In the genomic region with DNA sequence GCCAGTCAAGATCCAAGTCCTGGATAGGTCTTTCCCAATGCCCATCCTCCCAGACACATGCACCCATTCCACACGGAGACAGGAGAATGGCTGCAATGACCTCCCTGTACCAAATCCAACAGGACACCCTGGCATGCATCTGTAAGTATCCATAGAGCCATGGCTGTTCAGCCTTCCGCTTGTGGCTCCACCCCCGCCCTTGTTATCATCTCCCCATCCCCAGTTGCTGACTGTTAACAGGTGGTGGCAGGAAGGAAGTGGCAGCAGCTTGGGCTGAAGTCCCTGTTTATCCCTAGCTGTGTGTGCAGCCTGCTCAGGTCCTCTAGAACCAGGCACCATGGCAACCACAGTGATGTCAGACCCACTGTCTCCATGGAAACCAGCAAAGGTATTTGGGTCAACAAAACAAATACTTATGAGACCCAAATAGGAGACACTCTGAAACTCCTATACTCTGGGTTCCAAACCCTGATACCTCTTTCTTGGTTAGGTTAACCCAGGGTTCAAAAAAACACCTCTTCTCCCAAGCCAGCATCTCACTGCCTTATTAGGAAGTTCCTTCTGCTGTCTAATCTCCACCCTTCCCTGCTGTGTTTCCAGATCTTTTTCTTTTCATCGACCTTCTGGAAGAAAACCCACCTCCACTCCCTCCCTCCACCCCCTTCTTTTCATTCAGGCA, we compare ENCODE assay signal across 1 cellular context.
A peak's percentile ranks its signal among the peaks of the same experiment; 100 is the strongest.
TF ChIP-seq lines count a peak whose summit lies in the region.

No MANE protein-coding gene starts in this region.

TF ChIP-seq in K562, 482 proteins besides CTCF, POLR2A, EP300 and RAD21 (continued from another document and continues in another):
- TF ChIP-seq CBX2 (IDR thresholded peaks at IDR 0.05; ENCODE audit: insufficient read depth, low read length, poor library complexity, severe bottlenecking): no peak
- no peak for TF ChIP-seq OTX1 (CRISPR knock-in tag; IDR thresholded peaks at IDR 0.05)
- TF ChIP-seq RAD51 (IDR thresholded peaks at IDR 0.05; ENCODE audit: borderline replicate concordance, low read depth): no peak
- no peak for TF ChIP-seq KHSRP (IDR thresholded peaks at IDR 0.05)
- no peak for TF ChIP-seq ZKSCAN1 (IDR thresholded peaks at IDR 0.05; ENCODE audit: low read depth, low read length)
- TF ChIP-seq FOXP1 (CRISPR knock-in tag; IDR thresholded peaks at IDR 0.05): no peak
- TF ChIP-seq, protein P1, sequence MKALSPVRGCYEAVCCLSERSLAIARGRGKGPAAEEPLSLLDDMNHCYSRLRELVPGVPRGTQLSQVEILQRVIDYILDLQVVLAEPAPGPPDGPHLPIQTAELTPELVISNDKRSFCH (CRISPR knock-in tag; IDR thresholded peaks at IDR 0.05): no peak
- TF ChIP-seq, protein P1 (tag; IDR thresholded peaks at IDR 0.05): no peak
- TF ChIP-seq, protein P2, sequence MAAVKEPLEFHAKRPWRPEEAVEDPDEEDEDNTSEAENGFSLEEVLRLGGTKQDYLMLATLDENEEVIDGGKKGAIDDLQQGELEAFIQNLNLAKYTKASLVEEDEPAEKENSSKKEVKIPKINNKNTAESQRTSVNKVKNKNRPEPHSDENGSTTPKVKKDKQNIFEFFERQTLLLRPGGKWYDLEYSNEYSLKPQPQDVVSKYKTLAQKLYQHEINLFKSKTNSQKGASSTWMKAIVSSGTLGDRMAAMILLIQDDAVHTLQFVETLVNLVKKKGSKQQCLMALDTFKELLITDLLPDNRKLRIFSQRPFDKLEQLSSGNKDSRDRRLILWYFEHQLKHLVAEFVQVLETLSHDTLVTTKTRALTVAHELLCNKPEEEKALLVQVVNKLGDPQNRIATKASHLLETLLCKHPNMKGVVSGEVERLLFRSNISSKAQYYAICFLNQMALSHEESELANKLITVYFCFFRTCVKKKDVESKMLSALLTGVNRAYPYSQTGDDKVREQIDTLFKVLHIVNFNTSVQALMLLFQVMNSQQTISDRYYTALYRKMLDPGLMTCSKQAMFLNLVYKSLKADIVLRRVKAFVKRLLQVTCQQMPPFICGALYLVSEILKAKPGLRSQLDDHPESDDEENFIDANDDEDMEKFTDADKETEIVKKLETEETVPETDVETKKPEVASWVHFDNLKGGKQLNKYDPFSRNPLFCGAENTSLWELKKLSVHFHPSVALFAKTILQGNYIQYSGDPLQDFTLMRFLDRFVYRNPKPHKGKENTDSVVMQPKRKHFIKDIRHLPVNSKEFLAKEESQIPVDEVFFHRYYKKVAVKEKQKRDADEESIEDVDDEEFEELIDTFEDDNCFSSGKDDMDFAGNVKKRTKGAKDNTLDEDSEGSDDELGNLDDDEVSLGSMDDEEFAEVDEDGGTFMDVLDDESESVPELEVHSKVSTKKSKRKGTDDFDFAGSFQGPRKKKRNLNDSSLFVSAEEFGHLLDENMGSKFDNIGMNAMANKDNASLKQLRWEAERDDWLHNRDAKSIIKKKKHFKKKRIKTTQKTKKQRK (IDR thresholded peaks at IDR 0.05; ENCODE audit: borderline replicate concordance, low read depth, low read length): no peak
- no peak for TF ChIP-seq KAT8 (IDR thresholded peaks at IDR 0.05; ENCODE audit: low read depth)
- TF ChIP-seq KDM4B (IDR thresholded peaks at IDR 0.05; ENCODE audit: borderline replicate concordance in 2 of 2, low read depth in 1 of 2): no peak
- TF ChIP-seq SOX6 (IDR thresholded peaks at IDR 0.05): no peak
- no peak for TF ChIP-seq CBX8 (IDR thresholded peaks at IDR 0.05; ENCODE audit: borderline replicate concordance, extremely low read depth, low read depth, low read length, poor library complexity, severe bottlenecking)
- no peak for TF ChIP-seq ZNF778 (CRISPR knock-in tag; IDR thresholded peaks at IDR 0.05)
- no peak for TF ChIP-seq HMGN3 (IDR thresholded peaks at IDR 0.05; ENCODE audit: borderline replicate concordance, extremely low read depth, insufficient read length, low read depth, low read length)
- no peak for TF ChIP-seq ZNF766 (CRISPR knock-in tag; conservative IDR thresholded peaks at IDR 0.05)
- TF ChIP-seq, protein P3, sequence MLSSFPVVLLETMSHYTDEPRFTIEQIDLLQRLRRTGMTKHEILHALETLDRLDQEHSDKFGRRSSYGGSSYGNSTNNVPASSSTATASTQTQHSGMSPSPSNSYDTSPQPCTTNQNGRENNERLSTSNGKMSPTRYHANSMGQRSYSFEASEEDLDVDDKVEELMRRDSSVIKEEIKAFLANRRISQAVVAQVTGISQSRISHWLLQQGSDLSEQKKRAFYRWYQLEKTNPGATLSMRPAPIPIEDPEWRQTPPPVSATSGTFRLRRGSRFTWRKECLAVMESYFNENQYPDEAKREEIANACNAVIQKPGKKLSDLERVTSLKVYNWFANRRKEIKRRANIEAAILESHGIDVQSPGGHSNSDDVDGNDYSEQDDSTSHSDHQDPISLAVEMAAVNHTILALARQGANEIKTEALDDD (IDR thresholded peaks at IDR 0.05): no peak
- peak; percentile 87; the same call in 1 of the 2 replicates for TF ChIP-seq SPI1 (IDR thresholded peaks at IDR 0.05; ENCODE audit: borderline replicate concordance, low read depth, low read length)
- TF ChIP-seq PURB (CRISPR knock-in tag; IDR thresholded peaks at IDR 0.05; ENCODE audit: low read depth): no peak
- TF ChIP-seq NR2C1 (IDR thresholded peaks at IDR 0.05): peak; percentile 62
- peak; percentile 69 for TF ChIP-seq NR2C1 (tag; IDR thresholded peaks at IDR 0.05)
- no peak for TF ChIP-seq PRPF4 (IDR thresholded peaks at IDR 0.05; ENCODE audit: insufficient read depth, low read depth, low read length, poor library complexity, severe bottlenecking)
- TF ChIP-seq ZNF197 (CRISPR knock-in tag; IDR thresholded peaks at IDR 0.05; ENCODE audit: low read depth): no peak
- TF ChIP-seq ZFP1 (CRISPR knock-in tag; IDR thresholded peaks at IDR 0.05): no peak
- no peak for TF ChIP-seq MAFF (IDR thresholded peaks at IDR 0.05; ENCODE audit: low read length)
- no peak for TF ChIP-seq GATA2 (CRISPR knock-in tag; IDR thresholded peaks at IDR 0.05)
- TF ChIP-seq, protein P4, sequence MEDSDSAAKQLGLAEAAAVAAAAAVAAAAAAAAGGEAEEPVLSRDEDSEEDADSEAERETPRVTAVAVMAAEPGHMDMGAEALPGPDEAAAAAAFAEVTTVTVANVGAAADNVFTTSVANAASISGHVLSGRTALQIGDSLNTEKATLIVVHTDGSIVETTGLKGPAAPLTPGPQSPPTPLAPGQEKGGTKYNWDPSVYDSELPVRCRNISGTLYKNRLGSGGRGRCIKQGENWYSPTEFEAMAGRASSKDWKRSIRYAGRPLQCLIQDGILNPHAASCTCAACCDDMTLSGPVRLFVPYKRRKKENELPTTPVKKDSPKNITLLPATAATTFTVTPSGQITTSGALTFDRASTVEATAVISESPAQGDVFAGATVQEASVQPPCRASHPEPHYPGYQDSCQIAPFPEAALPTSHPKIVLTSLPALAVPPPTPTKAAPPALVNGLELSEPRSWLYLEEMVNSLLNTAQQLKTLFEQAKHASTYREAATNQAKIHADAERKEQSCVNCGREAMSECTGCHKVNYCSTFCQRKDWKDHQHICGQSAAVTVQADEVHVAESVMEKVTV (CRISPR knock-in tag; IDR thresholded peaks at IDR 0.05): no peak
- no peak for TF ChIP-seq ZNF146 (CRISPR knock-in tag; IDR thresholded peaks at IDR 0.05; ENCODE audit: unreplicated experiment)
- TF ChIP-seq ZNF232 (CRISPR knock-in tag; IDR thresholded peaks at IDR 0.05): no peak
- peak; percentile 16 for TF ChIP-seq ARHGAP35 (IDR thresholded peaks at IDR 0.05; ENCODE audit: partially characterized antibody)
- no peak for TF ChIP-seq FOXM1 (IDR thresholded peaks at IDR 0.05; ENCODE audit: low read depth)
- TF ChIP-seq FOXM1 (CRISPR knock-in tag; IDR thresholded peaks at IDR 0.05; ENCODE audit: low read depth): no peak
- no peak for TF ChIP-seq CREBBP (IDR thresholded peaks at IDR 0.05; ENCODE audit: low read depth, low read length)
- no peak for TF ChIP-seq ZNF75A (CRISPR knock-in tag; IDR thresholded peaks at IDR 0.05)
- no peak for TF ChIP-seq ZBTB1 (CRISPR knock-in tag; IDR thresholded peaks at IDR 0.05; ENCODE audit: borderline replicate concordance, low read depth)
- TF ChIP-seq, protein P5, sequence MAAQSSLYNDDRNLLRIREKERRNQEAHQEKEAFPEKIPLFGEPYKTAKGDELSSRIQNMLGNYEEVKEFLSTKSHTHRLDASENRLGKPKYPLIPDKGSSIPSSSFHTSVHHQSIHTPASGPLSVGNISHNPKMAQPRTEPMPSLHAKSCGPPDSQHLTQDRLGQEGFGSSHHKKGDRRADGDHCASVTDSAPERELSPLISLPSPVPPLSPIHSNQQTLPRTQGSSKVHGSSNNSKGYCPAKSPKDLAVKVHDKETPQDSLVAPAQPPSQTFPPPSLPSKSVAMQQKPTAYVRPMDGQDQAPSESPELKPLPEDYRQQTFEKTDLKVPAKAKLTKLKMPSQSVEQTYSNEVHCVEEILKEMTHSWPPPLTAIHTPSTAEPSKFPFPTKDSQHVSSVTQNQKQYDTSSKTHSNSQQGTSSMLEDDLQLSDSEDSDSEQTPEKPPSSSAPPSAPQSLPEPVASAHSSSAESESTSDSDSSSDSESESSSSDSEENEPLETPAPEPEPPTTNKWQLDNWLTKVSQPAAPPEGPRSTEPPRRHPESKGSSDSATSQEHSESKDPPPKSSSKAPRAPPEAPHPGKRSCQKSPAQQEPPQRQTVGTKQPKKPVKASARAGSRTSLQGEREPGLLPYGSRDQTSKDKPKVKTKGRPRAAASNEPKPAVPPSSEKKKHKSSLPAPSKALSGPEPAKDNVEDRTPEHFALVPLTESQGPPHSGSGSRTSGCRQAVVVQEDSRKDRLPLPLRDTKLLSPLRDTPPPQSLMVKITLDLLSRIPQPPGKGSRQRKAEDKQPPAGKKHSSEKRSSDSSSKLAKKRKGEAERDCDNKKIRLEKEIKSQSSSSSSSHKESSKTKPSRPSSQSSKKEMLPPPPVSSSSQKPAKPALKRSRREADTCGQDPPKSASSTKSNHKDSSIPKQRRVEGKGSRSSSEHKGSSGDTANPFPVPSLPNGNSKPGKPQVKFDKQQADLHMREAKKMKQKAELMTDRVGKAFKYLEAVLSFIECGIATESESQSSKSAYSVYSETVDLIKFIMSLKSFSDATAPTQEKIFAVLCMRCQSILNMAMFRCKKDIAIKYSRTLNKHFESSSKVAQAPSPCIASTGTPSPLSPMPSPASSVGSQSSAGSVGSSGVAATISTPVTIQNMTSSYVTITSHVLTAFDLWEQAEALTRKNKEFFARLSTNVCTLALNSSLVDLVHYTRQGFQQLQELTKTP (IDR thresholded peaks at IDR 0.05; ENCODE audit: low read depth in 1 of 2, partially characterized antibody in 2 of 2): no peak
- TF ChIP-seq ZNF143 (CRISPR knock-in tag; IDR thresholded peaks at IDR 0.05): no peak
- TF ChIP-seq, protein P6, sequence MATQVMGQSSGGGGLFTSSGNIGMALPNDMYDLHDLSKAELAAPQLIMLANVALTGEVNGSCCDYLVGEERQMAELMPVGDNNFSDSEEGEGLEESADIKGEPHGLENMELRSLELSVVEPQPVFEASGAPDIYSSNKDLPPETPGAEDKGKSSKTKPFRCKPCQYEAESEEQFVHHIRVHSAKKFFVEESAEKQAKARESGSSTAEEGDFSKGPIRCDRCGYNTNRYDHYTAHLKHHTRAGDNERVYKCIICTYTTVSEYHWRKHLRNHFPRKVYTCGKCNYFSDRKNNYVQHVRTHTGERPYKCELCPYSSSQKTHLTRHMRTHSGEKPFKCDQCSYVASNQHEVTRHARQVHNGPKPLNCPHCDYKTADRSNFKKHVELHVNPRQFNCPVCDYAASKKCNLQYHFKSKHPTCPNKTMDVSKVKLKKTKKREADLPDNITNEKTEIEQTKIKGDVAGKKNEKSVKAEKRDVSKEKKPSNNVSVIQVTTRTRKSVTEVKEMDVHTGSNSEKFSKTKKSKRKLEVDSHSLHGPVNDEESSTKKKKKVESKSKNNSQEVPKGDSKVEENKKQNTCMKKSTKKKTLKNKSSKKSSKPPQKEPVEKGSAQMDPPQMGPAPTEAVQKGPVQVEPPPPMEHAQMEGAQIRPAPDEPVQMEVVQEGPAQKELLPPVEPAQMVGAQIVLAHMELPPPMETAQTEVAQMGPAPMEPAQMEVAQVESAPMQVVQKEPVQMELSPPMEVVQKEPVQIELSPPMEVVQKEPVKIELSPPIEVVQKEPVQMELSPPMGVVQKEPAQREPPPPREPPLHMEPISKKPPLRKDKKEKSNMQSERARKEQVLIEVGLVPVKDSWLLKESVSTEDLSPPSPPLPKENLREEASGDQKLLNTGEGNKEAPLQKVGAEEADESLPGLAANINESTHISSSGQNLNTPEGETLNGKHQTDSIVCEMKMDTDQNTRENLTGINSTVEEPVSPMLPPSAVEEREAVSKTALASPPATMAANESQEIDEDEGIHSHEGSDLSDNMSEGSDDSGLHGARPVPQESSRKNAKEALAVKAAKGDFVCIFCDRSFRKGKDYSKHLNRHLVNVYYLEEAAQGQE (CRISPR knock-in tag; IDR thresholded peaks at IDR 0.05; ENCODE audit: low read depth): no peak
- TF ChIP-seq POLR3A (IDR thresholded peaks at IDR 0.05; ENCODE audit: borderline replicate concordance, extremely low read depth, insufficient read depth, insufficient read length): no peak
- TF ChIP-seq MCM5 (IDR thresholded peaks at IDR 0.05; ENCODE audit: low read depth): no peak
- no peak for TF ChIP-seq NEUROD1 (IDR thresholded peaks at IDR 0.05; ENCODE audit: borderline replicate concordance, low read depth, low read length, partially characterized antibody)
- no peak for TF ChIP-seq ZNF584 (CRISPR knock-in tag; IDR thresholded peaks at IDR 0.05; ENCODE audit: low read depth)
- TF ChIP-seq, protein P7, sequence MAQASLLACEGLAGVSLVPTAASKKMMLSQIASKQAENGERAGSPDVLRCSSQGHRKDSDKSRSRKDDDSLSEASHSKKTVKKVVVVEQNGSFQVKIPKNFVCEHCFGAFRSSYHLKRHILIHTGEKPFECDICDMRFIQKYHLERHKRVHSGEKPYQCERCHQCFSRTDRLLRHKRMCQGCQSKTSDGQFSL (CRISPR knock-in tag; IDR thresholded peaks at IDR 0.05): no peak
- TF ChIP-seq, protein P7 (tag; IDR thresholded peaks at IDR 0.05): no peak
- no peak for TF ChIP-seq ARID2 (IDR thresholded peaks at IDR 0.05)
- TF ChIP-seq BRD4 (IDR thresholded peaks at IDR 0.05): no peak
- TF ChIP-seq RHOXF2B (CRISPR knock-in tag; conservative IDR thresholded peaks at IDR 0.05): no peak
- TF ChIP-seq NELFE (IDR thresholded peaks at IDR 0.05; ENCODE audit: insufficient read depth, insufficient read length): no peak
- TF ChIP-seq GATAD2B (IDR thresholded peaks at IDR 0.05; ENCODE audit: borderline replicate concordance): no peak
- peak; percentile 49; the same call in 1 of the 2 replicates for TF ChIP-seq CBFA2T3 (IDR thresholded peaks at IDR 0.05)
- TF ChIP-seq CHD4 (IDR thresholded peaks at IDR 0.05; ENCODE audit: insufficient read depth, insufficient replicate concordance, low read depth, low read length, poor library complexity, severe bottlenecking): no peak
- TF ChIP-seq, protein P8, sequence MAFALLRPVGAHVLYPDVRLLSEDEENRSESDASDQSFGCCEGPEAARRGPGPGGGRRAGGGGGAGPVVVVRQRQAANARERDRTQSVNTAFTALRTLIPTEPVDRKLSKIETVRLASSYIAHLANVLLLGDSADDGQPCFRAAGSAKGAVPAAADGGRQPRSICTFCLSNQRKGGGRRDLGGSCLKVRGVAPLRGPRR (CRISPR knock-in tag; IDR thresholded peaks at IDR 0.05): no peak
- TF ChIP-seq, protein P9, sequence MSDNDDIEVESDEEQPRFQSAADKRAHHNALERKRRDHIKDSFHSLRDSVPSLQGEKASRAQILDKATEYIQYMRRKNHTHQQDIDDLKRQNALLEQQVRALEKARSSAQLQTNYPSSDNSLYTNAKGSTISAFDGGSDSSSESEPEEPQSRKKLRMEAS (CRISPR knock-in tag; IDR thresholded peaks at IDR 0.05): peak; percentile 12; the same call in 1 of the 2 replicates
- no peak for TF ChIP-seq NR1H2 (CRISPR knock-in tag; IDR thresholded peaks at IDR 0.05)
